ENCODE assay signal across 6 cellular contexts in the genomic region with DNA sequence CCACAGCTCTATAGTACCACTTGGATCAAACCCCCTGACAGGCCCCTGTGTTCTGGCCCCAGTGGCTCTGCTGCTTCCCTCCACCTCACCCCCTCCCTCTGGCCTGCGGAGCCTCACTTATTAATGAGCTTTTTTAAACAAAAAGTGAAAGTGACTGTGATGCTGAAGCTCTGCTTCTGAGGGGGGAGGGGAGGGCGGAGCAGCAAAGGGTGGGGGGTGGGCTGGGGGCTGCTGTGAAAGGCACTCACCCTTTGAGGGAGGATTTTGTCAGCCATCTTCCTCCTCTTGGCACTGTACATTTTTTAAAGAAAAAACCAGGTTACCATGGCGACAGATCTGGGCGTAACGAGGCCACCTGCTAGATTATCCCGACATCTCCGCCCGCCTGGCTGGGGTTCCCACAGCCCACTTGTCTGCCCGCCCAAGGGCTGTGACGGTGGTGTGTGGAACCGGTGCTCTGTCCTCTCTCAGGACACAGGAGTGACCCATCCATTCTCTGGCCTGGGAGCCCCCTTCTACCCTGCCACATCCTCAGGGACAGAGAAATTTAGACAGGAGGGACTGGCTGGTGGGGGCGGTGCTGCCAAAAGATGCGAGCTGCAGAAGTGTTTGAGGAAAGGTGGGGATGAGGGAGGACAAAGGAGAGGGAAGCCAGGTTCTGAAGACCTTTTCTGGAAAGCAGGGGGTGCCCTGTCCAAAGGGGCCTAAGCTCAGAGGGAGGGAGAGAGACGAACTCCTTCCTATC. TPM values are rescaled to one million over a fixed set of nuclear protein-coding genes. Genes with fewer than 3 reads are reported as not detected.
DNase-seq lines count a peak whose midpoint lies in the region; ATAC-seq and TF ChIP-seq lines count a peak whose summit lies in the region.

No MANE protein-coding gene starts in this region.

- ATAC-seq in activated T-cell treated with anti-CD3 and anti-CD28 coated beads, Interleukin-2, amount 50 U/mL, for 4 hours, result peak; percentile 19 to 24
- ATAC-seq in gastrocnemius medialis, result no peak

- no peaks in the 10 kb centered on the region for H3K27me3 ChIP-seq in gastrocnemius medialis

- TF ChIP-seq POLR2A in gastrocnemius medialis (IDR thresholded peaks at IDR 0.05), result no peak

- H3K36me3 ChIP-seq in gastrocnemius medialis, result peaks cover 0 to 43% of the 10 kb centered on the region in 2 donors

- H3K4me3 ChIP-seq in gastrocnemius medialis, result no peak overlapping the region

- DNase-seq in NCI-H82 (lab: John Stamatoyannopoulos, UW) (peak; percentile 24), NCI-H82 treated with DMSO at 0.1 percent for 48 hours (lab: John Stamatoyannopoulos, UW; ENCODE audit: unreplicated experiment) (no peak), gastrocnemius medialis (no peak), HT-29 (ENCODE audit: low spot score) (no peak), KG1 (lab: John Stamatoyannopoulos, UW) (no peak)
- no peak for DNase-seq in activated T-cell treated with anti-CD3 and anti-CD28 coated beads, Interleukin-2, amount 50 U/mL, for 4 hours

- TF ChIP-seq CTCF in gastrocnemius medialis (IDR thresholded peaks at IDR 0.05 in 4 of 5, conservative IDR thresholded peaks at IDR 0.05 in 1 of 5), result no peak

- peaks cover 29% of the 10 kb centered on the region for H3K4me1 Mint-ChIP-seq in activated T-cell treated with anti-CD3 and anti-CD28 coated beads, Interleukin-2, amount 50 U/mL, for 4 hours (ENCODE audit: low read depth)

- intact Hi-C loops in gastrocnemius medialis (cut with DNase I; ENCODE audit: low total_unique reads), result loop anchor here (2.0 to 10.0 kb wide), 3 partner anchors 59 to 879 kb away; partner anchors contain the start of gene REPIN1

- H3K36me3 Mint-ChIP-seq in activated T-cell treated with anti-CD3 and anti-CD28 coated beads, Interleukin-2, amount 50 U/mL, for 4 hours (ENCODE audit: insufficient read depth), result no peaks in the 10 kb centered on the region

- H3K27me3 Mint-ChIP-seq in activated T-cell treated with anti-CD3 and anti-CD28 coated beads, Interleukin-2, amount 50 U/mL, for 4 hours (ENCODE audit: low read depth), result peaks cover 24% of the 10 kb centered on the region

- H3K9me3 Mint-ChIP-seq in activated T-cell treated with anti-CD3 and anti-CD28 coated beads, Interleukin-2, amount 50 U/mL, for 4 hours, result no peaks in the 10 kb centered on the region

- H3K4me1 ChIP-seq in gastrocnemius medialis, result peaks cover 47 to 49% of the 10 kb centered on the region in 2 donors

- peak overlapping the region; percentile 73 for H3K4me3 Mint-ChIP-seq in activated T-cell treated with anti-CD3 and anti-CD28 coated beads, Interleukin-2, amount 50 U/mL, for 4 hours

- H3K27ac ChIP-seq in gastrocnemius medialis, result peak overlapping the region in 3 of 4 donors; percentile 31 to 99 (median 37)

- in situ Hi-C loops in gastrocnemius medialis (cut with MboI; ENCODE audit: low sequenced_read_pairs in 4 of 4), result no loop called here

- H3K9me3 ChIP-seq in gastrocnemius medialis, result no peaks in the 10 kb centered on the region

RNA-seq across cellular contexts. Expression of gene SMARCD3, which starts 4.9 kb away (rescaled TPM):
- 1 to 10 TPM; 1.7 to 2.5 (median 2.0) TPM for total RNA-seq in activated T-cell treated with anti-CD3 and anti-CD28 coated beads, Interleukin-2, amount 50 U/mL, for 4 hours
- 100 to 1,000 TPM in 1 of 4 donors, 10 to 100 TPM in 3; 41.8 to 103 (median 75.4) TPM for total RNA-seq in gastrocnemius medialis
- total RNA-seq in HT-29 (2014; rRNA removed; shearing (Covaris generic)), result 1.1 and 1.3 TPM in 2 replicates

RNA-seq across cellular contexts. Expression of gene CHPF2, which starts 11.3 kb away (rescaled TPM):
- 10 to 100 TPM; 51.6 to 66.3 (median 51.8) TPM for total RNA-seq in activated T-cell treated with anti-CD3 and anti-CD28 coated beads, Interleukin-2, amount 50 U/mL, for 4 hours
- 10 to 100 TPM; 11.1 to 16.1 (median 14.1) TPM for total RNA-seq in gastrocnemius medialis
- total RNA-seq in HT-29 (2014; rRNA removed; shearing (Covaris generic)), result 72.5 and 87.7 TPM in 2 replicates

RNA-seq across cellular contexts. Expression of gene ABCF2, which starts 16.6 kb away (rescaled TPM):
- total RNA-seq in activated T-cell treated with anti-CD3 and anti-CD28 coated beads, Interleukin-2, amount 50 U/mL, for 4 hours, result 100 to 1,000 TPM; 144 to 151 (median 146) TPM
- total RNA-seq in gastrocnemius medialis, result 100 to 1,000 TPM in 1 of 4 donors, 10 to 100 TPM in 3; 73.3 to 119 (median 96.3) TPM
- total RNA-seq in HT-29 (2014; rRNA removed; shearing (Covaris generic)), result 80.2 and 82.5 TPM in 2 replicates

RNA-seq across cellular contexts. Expression of gene H2BK1, which starts 33.3 kb away (rescaled TPM):
- total RNA-seq in activated T-cell treated with anti-CD3 and anti-CD28 coated beads, Interleukin-2, amount 50 U/mL, for 4 hours, result not detected
- total RNA-seq in gastrocnemius medialis, result not detected
- not detected in 2 replicates for total RNA-seq in HT-29 (2014; rRNA removed; shearing (Covaris generic))

RNA-seq across cellular contexts. Expression of gene ASB10, which starts 56.5 kb away (rescaled TPM):
- not detected for total RNA-seq in activated T-cell treated with anti-CD3 and anti-CD28 coated beads, Interleukin-2, amount 50 U/mL, for 4 hours
- 10 to 100 TPM; 17.1 to 24.8 (median 21.6) TPM for total RNA-seq in gastrocnemius medialis
- total RNA-seq in HT-29 (2014; rRNA removed; shearing (Covaris generic)), result not detected in 2 replicates

Comparison
In these comparisons a context has a peak if more than half of its experiments do, and no peak if none do; other contexts are left out.
1. ATAC-seq: peak in activated T-cell treated with anti-CD3 and anti-CD28 coated beads, Interleukin-2, amount 50 U/mL, for 4 hours (2 of 2); none in gastrocnemius medialis (0 of 2).
2. RNA of gene SMARCD3, which starts 4.9 kb away (total RNA-seq): 41.8 to 103 TPM in gastrocnemius medialis; 1.7 to 2.5 TPM in activated T-cell treated with anti-CD3 and anti-CD28 coated beads, Interleukin-2, amount 50 U/mL, for 4 hours and 1.1 to 1.3 TPM in HT-29; every median in the first group is over 10 times any median in the second.